8 cellular contexts compared by ENCODE assay signal in genomic region chr15:56491110-56491722, GRCh38. TPM values are rescaled to one million over a fixed set of nuclear protein-coding genes. Genes with fewer than 3 reads are reported as not detected.
DNase-seq lines count a peak whose midpoint lies in the region; ATAC-seq, FAIRE-seq and TF ChIP-seq lines count a peak whose summit lies in the region.

No MANE protein-coding gene starts in this region.

- peak; percentile 83 for FAIRE-seq in GM12892 (lab: Jason Lieb, UNC)

- intact Hi-C loops in A673 (cut with micrococcal nuclease; ENCODE audit: unreplicated experiment): loop anchor here (5.0 to 10.0 kb wide), 5 partner anchors 244 to 1036 kb away; partner anchors contain the start of gene ZNF280D
- intact Hi-C loops in left ventricle myocardium superior (cut with micrococcal nuclease): loop anchor here (10.0 kb wide), 1 partner anchor 374 kb away; no protein-coding TSS in a partner anchor

- no peaks in the 10 kb centered on the region for H3K27me3 ChIP-seq in A673 (replicated peaks; ENCODE audit: insufficient read depth, low read depth, low read length, poor library complexity)
- H3K27me3 ChIP-seq in SJCRH30: no peaks in the 10 kb centered on the region

- H3K27me3 Mint-ChIP-seq in activated naive CD8-positive, alpha-beta T cell treated with anti-CD3 and anti-CD28 coated beads, Interleukin-2, amount 50 U/mL, for 24 hours: no peaks in the 10 kb centered on the region

- H3K36me3 ChIP-seq in A673 (ENCODE audit: insufficient read depth, low read length, poor library complexity, severe bottlenecking) (no peaks in the 10 kb centered on the region), SJCRH30 (no peaks in the 10 kb centered on the region)

- no peaks in the 10 kb centered on the region for H3K36me3 Mint-ChIP-seq in activated naive CD8-positive, alpha-beta T cell treated with anti-CD3 and anti-CD28 coated beads, Interleukin-2, amount 50 U/mL, for 24 hours (ENCODE audit: low read depth)

- H3K9me3 ChIP-seq in A673 (ENCODE audit: low read depth, low read length, poor library complexity, severe bottlenecking) (no peaks in the 10 kb centered on the region), SJCRH30 (replicated peaks) (no peaks in the 10 kb centered on the region)

- POLR2A ChIA-PET in A673 (lab: Charles Lee; ENCODE audit: low non-redundant PET): no interaction called here

- CTCF ChIA-PET in A673 (lab: Charles Lee): interaction anchor here (0.5 to 1.8 kb wide), 12 partner anchors 26 to 1051 kb away, joined by 3 to 14 read pairs (median 3); partner anchors contain the start of genes MNS1 and TCF12

- H3K9me3 Mint-ChIP-seq in activated naive CD8-positive, alpha-beta T cell treated with anti-CD3 and anti-CD28 coated beads, Interleukin-2, amount 50 U/mL, for 24 hours: no peaks in the 10 kb centered on the region

- no peaks in the 10 kb centered on the region for H3K4me1 Mint-ChIP-seq in activated naive CD8-positive, alpha-beta T cell treated with anti-CD3 and anti-CD28 coated beads, Interleukin-2, amount 50 U/mL, for 24 hours

- DNase-seq in A673 (ENCODE audit: low spot score): peak; percentile 88
- DNase-seq in GM12892 (ENCODE audit: insufficient read length): peak; percentile 31
- peak; percentile 62 for DNase-seq in M059J (ENCODE audit: low read depth)
- DNase-seq in SJCRH30: peak; percentile 62 to 83
- DNase-seq in activated naive CD8-positive, alpha-beta T cell treated with anti-CD3 and anti-CD28 coated beads, Interleukin-2, amount 50 U/mL, for 24 hours: peak; percentile 58
- peak; percentile 52 for DNase-seq in left ventricle myocardium superior
- DNase-seq in retinal pigment epithelial cell (ENCODE audit: low read depth): peak; percentile 61

- no peak for TF ChIP-seq POLR2A in GM12892 (IDR thresholded peaks at IDR 0.05; ENCODE audit: low read depth, low read length)

- no peak overlapping the region for H3K27ac Mint-ChIP-seq in activated naive CD8-positive, alpha-beta T cell treated with anti-CD3 and anti-CD28 coated beads, Interleukin-2, amount 50 U/mL, for 24 hours

- no peak overlapping the region for H3K27ac ChIP-seq in A673 (ENCODE audit: low read depth, low read length, poor library complexity, severe bottlenecking)
- H3K27ac ChIP-seq in SJCRH30: no peak overlapping the region

- TF ChIP-seq CTCF in A673 (conservative IDR thresholded peaks at IDR 0.05; ENCODE audit: low read depth, low read length) (peak; percentile 95), retinal pigment epithelial cell (conservative IDR thresholded peaks at IDR 0.05; ENCODE audit: low read depth, low read length) (peak; percentile 97)

- peak; percentile 65 for ATAC-seq in activated naive CD8-positive, alpha-beta T cell treated with anti-CD3 and anti-CD28 coated beads, Interleukin-2, amount 50 U/mL, for 24 hours
- ATAC-seq in left ventricle myocardium superior (peak; percentile 66), HG03520 (IDR thresholded peaks at IDR 0.05; ENCODE audit: unreplicated experiment) (no peak)

- H3K4me1 ChIP-seq in A673 (ENCODE audit: insufficient read depth, low read length, poor library complexity, severe bottlenecking) (no peaks in the 10 kb centered on the region), SJCRH30 (no peaks in the 10 kb centered on the region)

- BruUV-seq in A673 (replicated peaks; lab: Mats Ljungman, UMichigan): no TSS peak

- H3K4me3 ChIP-seq in A673 (ENCODE audit: low read depth, low read length, poor library complexity, severe bottlenecking): no peak overlapping the region
- no peak overlapping the region for H3K4me3 ChIP-seq in SJCRH30
- no peak overlapping the region for H3K4me3 ChIP-seq in retinal pigment epithelial cell (ENCODE audit: low read length)

- H3K4me3 Mint-ChIP-seq in activated naive CD8-positive, alpha-beta T cell treated with anti-CD3 and anti-CD28 coated beads, Interleukin-2, amount 50 U/mL, for 24 hours: no peak overlapping the region

RNA-seq across cellular contexts. Expression of gene MNS1, which starts 26.3 kb away (rescaled TPM):
- total RNA-seq in A673 (2021) (28.7 and 29.9 TPM in 2 replicates), left ventricle myocardium superior (1.0 TPM)
- polyA plus RNA-seq in GM12892 (2012; ENCODE audit: missing spikeins): 3.8 TPM
- 3.4 and 5.6 TPM in 2 replicates for total RNA-seq in M059J (2014; rRNA removed; shearing (Covaris generic))
- total RNA-seq in SJCRH30 (2014; rRNA removed; shearing (Covaris generic)): 8.2 and 10.6 TPM in 2 replicates

Comparison
In these comparisons a context has a peak if more than half of its experiments do, and no peak if none do; other contexts are left out.
1. DNase-seq: peak in every context shown above with its lines; median percentile 88 in A673; 72 in SJCRH30; 62 in M059J; 61 in retinal pigment epithelial cell; 58 in activated naive CD8-positive, alpha-beta T cell treated with anti-CD3 and anti-CD28 coated beads, Interleukin-2, amount 50 U/mL, for 24 hours; 52 in left ventricle myocardium superior; 31 in GM12892.